ENCODE assay signal across 24 cellular contexts in the genomic region with DNA sequence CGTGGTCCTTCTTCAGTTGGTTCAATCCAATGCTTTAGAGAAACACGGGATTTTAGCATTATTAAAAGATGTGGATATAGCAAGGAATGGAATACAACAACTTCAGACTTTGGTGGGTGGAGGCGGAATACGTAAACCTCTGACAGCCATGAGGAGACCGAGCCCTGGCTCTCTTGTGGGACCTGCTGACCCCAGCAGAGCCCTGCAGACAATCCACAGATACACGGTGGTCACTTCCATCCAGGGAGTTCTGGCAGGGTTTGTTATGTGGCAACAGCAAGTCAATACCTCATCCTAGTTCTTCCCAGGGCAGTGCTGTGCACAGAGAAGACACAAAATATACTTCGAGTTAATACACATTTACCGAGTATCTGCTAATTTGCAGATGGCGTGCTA.
"Had no signal": no experiment of that assay in that cellular context is flagged by ENCODE, and none has a peak within 500 bp of the region (broad histone marks: within the 10 kb centered on the region; RNA-seq: fewer than 3 reads in every experiment).

No MANE protein-coding gene starts in this region.

- H3K27me3 Mint-ChIP-seq: activated CD8-positive, alpha-beta T cell treated with anti-CD3 and anti-CD28 coated beads for 36 hours; activated naive CD4-positive, alpha-beta T cell treated with anti-CD3 and anti-CD28 coated beads, Interleukin-2, amount 50 U/mL, for 24 hours; brain had no signal

- H3K9me3 Mint-ChIP-seq: activated CD8-positive, alpha-beta T cell treated with anti-CD3 and anti-CD28 coated beads for 36 hours; activated naive CD4-positive, alpha-beta T cell treated with anti-CD3 and anti-CD28 coated beads, Interleukin-2, amount 50 U/mL, for 24 hours; activated T-helper 1 cell treated with anti-CD3 and anti-CD28 coated beads, Interleukin-12 subunit alpha, Interleukin-12 subunit beta, Interleukin-2, Interleukin-4 antibody, amounts not matched to agents 30 ng/mL and 10 ng/mL and 1 ng/mL, durations not matched to agents 14 hours and 24 hours and 36 hours; brain had no signal

- H3K4me3 Mint-ChIP-seq: activated CD8-positive, alpha-beta T cell treated with anti-CD3 and anti-CD28 coated beads for 36 hours; activated naive CD4-positive, alpha-beta T cell treated with anti-CD3 and anti-CD28 coated beads, Interleukin-2, amount 50 U/mL, for 24 hours; activated T-helper 1 cell treated with anti-CD3 and anti-CD28 coated beads, Interleukin-12 subunit alpha, Interleukin-12 subunit beta, Interleukin-2, Interleukin-4 antibody, amounts not matched to agents 30 ng/mL and 10 ng/mL and 1 ng/mL, durations not matched to agents 14 hours and 24 hours and 36 hours; brain had no signal

- H3K27ac Mint-ChIP-seq: activated CD8-positive, alpha-beta T cell treated with anti-CD3 and anti-CD28 coated beads for 36 hours; activated naive CD4-positive, alpha-beta T cell treated with anti-CD3 and anti-CD28 coated beads, Interleukin-2, amount 50 U/mL, for 24 hours had no signal

- H3K27ac ChIP-seq: cardiac muscle cell had no signal

- ATAC-seq: activated CD4-positive, CD25-positive, alpha-beta regulatory T cell treated with anti-CD3 and anti-CD28 coated beads, Interleukin-2, amount 50 U/mL, for 24 hours; activated CD8-positive, alpha-beta T cell treated with anti-CD3 and anti-CD28 coated beads for 36 hours had no signal

- H3K27me3 ChIP-seq: cardiac muscle cell, MG63 had no signal

- DNase-seq: activated CD4-positive, alpha-beta T cell treated with anti-CD3 and anti-CD28 coated beads for 4 hours; activated CD8-positive, alpha-beta memory T cell treated with anti-CD3 and anti-CD28 coated beads, Interleukin-2, amount 50 U/mL, for 4 hours; activated CD8-positive, alpha-beta T cell treated with anti-CD3 and anti-CD28 coated beads for 36 hours; activated effector memory CD4-positive, alpha-beta T cell treated with Interleukin-2 at 50 U/mL for 16 hours; activated naive CD4-positive, alpha-beta T cell; amygdala; MG63; MV-4-11; NCI-H1092 treated with DMSO at 0.1 percent for 48 hours; NCI-H1417 treated with DMSO at 0.1 percent for 48 hours; NCI-H1694; NCI-H2029; NCI-H2107; NCI-H345; NCI-H510A; NCI-H526 treated with DMSO at 0.1 percent for 48 hours; NCI-H82; SIG-M5; T-helper 2 cell had no signal

- H3K4me1 Mint-ChIP-seq: activated naive CD4-positive, alpha-beta T cell treated with anti-CD3 and anti-CD28 coated beads, Interleukin-2, amount 50 U/mL, for 24 hours; brain had no signal

- H3K4me3 ChIP-seq: cardiac muscle cell, MG63 had no signal

- H3K9me3 ChIP-seq: MG63 had no signal
